ENCODE assay signal across 14 cellular contexts in genomic region chr19:40908981-40909380, GRCh38. TPM values are rescaled to one million over a fixed set of nuclear protein-coding genes. Genes with fewer than 3 reads are reported as not detected.
DNase-seq lines count a peak whose midpoint lies in the region; ATAC-seq and TF ChIP-seq lines count a peak whose summit lies in the region.
"Had no signal": no experiment of that assay in that cellular context is flagged by ENCODE, and none has a peak within 500 bp of the region (broad histone marks: within the 10 kb centered on the region; RNA-seq: fewer than 3 reads in every experiment).

No MANE protein-coding gene starts in this region.

- ATAC-seq in CD8-positive, alpha-beta T cell, result no peak
- ATAC-seq in HCT116 (peak; percentile 78), GM21528 (IDR thresholded peaks at IDR 0.05; ENCODE audit: low FRiP score, unreplicated experiment) (no peak)

- no TSS peak for BruUV-seq in HCT116 (replicated peaks; lab: Mats Ljungman, UMichigan)

- H3K9ac ChIP-seq in HCT116 (ENCODE audit: low read length) (no peak overlapping the region), iPS-15b (ENCODE audit: low read depth, low read length) (no peak overlapping the region)

- CTCF ChIA-PET in CD8-positive, alpha-beta T cell (lab: Charles Lee), result no interaction called here
- CTCF ChIA-PET in HCT116 (lab: Charles Lee), result interaction anchor here (0.7 kb wide), 1 partner anchor 246 kb away, joined by 3 read pairs; no protein-coding TSS in a partner anchor

- H3K4me3 Mint-ChIP-seq in CD8-positive, alpha-beta T cell, result peak overlapping the region; percentile 75

- TF ChIP-seq RAD21 in HCT116 (IDR thresholded peaks at IDR 0.05; ENCODE audit: low read depth), result peak; percentile 51

- RAD21 ChIA-PET in HCT116 (lab: Charles Lee; ENCODE audit: low non-redundant PET in 1 of 2, low total read pairs in 2 of 2, uncharacterized antibody in 2 of 2, unreplicated experiment in 2 of 2), result no interaction called here

- no peak for TF ChIP-seq POLR2A in HCT116 (IDR thresholded peaks at IDR 0.05; ENCODE audit: borderline replicate concordance, extremely low read depth, insufficient read depth, insufficient read length)

- no peak overlapping the region for H3K27ac ChIP-seq in CD8-positive, alpha-beta T cell (ENCODE audit: low read depth, low read length)
- H3K27ac ChIP-seq in HCT116 (ENCODE audit: low read depth, low read length), result no peak overlapping the region

- H3K4me1 Mint-ChIP-seq in CD8-positive, alpha-beta T cell (ENCODE audit: low read depth), result peaks cover 16% of the 10 kb centered on the region
- H3K4me1 Mint-ChIP-seq: activated CD4-positive, alpha-beta T cell treated with anti-CD3 and anti-CD28 coated beads, Interleukin-2, amount 10 ng/mL, durations not matched to agents 24 days and 14 days had no signal

- H3K79me2 ChIP-seq in HCT116 (ENCODE audit: insufficient read depth, low read length), result no peaks in the 10 kb centered on the region

- H3K4me3 ChIP-seq in CD8-positive, alpha-beta T cell (ENCODE audit: low read depth, low read length), result peak overlapping the region; percentile 51
- H3K4me3 ChIP-seq in HCT116 (replicated peaks in 1 of 2; ENCODE audit: low read depth in 1 of 2, low read length in 2 of 2), result no peak overlapping the region
- peak overlapping the region; percentile 58 for H3K4me3 ChIP-seq in iPS-15b (ENCODE audit: low read depth, low read length)

- peaks cover 3% of the 10 kb centered on the region for H3K9me3 Mint-ChIP-seq in CD8-positive, alpha-beta T cell

- H3K9me2 ChIP-seq in HCT116 (ENCODE audit: insufficient read depth), result no peaks in the 10 kb centered on the region

- intact Hi-C loops in CD8-positive, alpha-beta T cell (cut with DNase I, micrococcal nuclease), result no loop called here
- intact Hi-C loops in HCT116 (cut with micrococcal nuclease), result no loop called here

- no peaks in the 10 kb centered on the region for H3K27me3 ChIP-seq in CD8-positive, alpha-beta T cell (ENCODE audit: insufficient read depth, low read length)
- peaks cover 61% of the 10 kb centered on the region for H3K27me3 ChIP-seq in HCT116 (ENCODE audit: insufficient read depth, low read length)
- H3K27me3 ChIP-seq in iPS-15b (ENCODE audit: control insufficient read depth, insufficient read depth, low read length), result peaks cover 2% of the 10 kb centered on the region

- DNase-seq in CD8-positive, alpha-beta T cell, result peak in 3 of 7 experiments; percentile 14 to 49 (median 35)
- DNase-seq in HCT116 (ENCODE audit: low read depth, low spot score), result no peak
- DNase-seq in T-helper 9 cell, result peak; percentile 16
- no peak for DNase-seq in islet precursor cell
- no peak for DNase-seq in NCI-H774 (lab: John Stamatoyannopoulos, UW)
- DNase-seq in GM20000 (ENCODE audit: low spot score), result no peak

- H4K20me1 ChIP-seq in HCT116 (ENCODE audit: insufficient read depth), result no peaks in the 10 kb centered on the region

- H2AFZ ChIP-seq in HCT116 (ENCODE audit: low read depth, low read length, poor library complexity, severe bottlenecking), result no peak overlapping the region

- no peak overlapping the region for H3K4me2 ChIP-seq in HCT116 (ENCODE audit: low read length)

- no peak for TF ChIP-seq CTCF in CD8-positive, alpha-beta T cell (IDR thresholded peaks at IDR 0.05)
- TF ChIP-seq CTCF in HCT116 (IDR thresholded peaks at IDR 0.05 in 2 of 3, conservative IDR thresholded peaks at IDR 0.05 in 1 of 3; ENCODE audit: borderline replicate concordance in 1 of 3, insufficient read depth in 1 of 3, low read depth in 2 of 3, low read length in 2 of 3) (peak; percentile 16 to 50 (median 36); a peak in 4 of 6 replicates), GM20000 (IDR thresholded peaks at IDR 0.05; ENCODE audit: extremely low read depth, missing control alignments) (no peak)

- H3K9me3 ChIP-seq in CD8-positive, alpha-beta T cell (ENCODE audit: low read length), result no peaks in the 10 kb centered on the region
- H3K9me3 ChIP-seq in HCT116 (ENCODE audit: control insufficient read depth in 1 of 2, insufficient read depth in 1 of 2, low read depth in 1 of 2, low read length in 2 of 2) (no peaks in the 10 kb centered on the region), iPS-15b (ENCODE audit: control insufficient read depth, insufficient read depth, low read length) (no peaks in the 10 kb centered on the region)

- H3K27me3 Mint-ChIP-seq in CD8-positive, alpha-beta T cell (ENCODE audit: low read depth), result peaks cover 19% of the 10 kb centered on the region

- no peak overlapping the region for H3K27ac Mint-ChIP-seq in CD8-positive, alpha-beta T cell
- H3K27ac Mint-ChIP-seq: activated CD4-positive, alpha-beta T cell treated with anti-CD3 and anti-CD28 coated beads, Interleukin-2, amount 10 ng/mL, durations not matched to agents 24 days and 14 days had no signal

- H3K36me3 Mint-ChIP-seq in CD8-positive, alpha-beta T cell, result no peaks in the 10 kb centered on the region

- H3K4me1 ChIP-seq in CD8-positive, alpha-beta T cell (ENCODE audit: insufficient read depth, low read length), result peaks cover 11% of the 10 kb centered on the region
- H3K4me1 ChIP-seq in HCT116 (ENCODE audit: control insufficient read depth in 1 of 2, insufficient read depth in 2 of 2, low read length in 2 of 2) (peaks cover 0 to 13% of the 10 kb centered on the region in 2 experiments; a peak in 1 of 4 replicates), iPS-15b (ENCODE audit: control insufficient read depth, insufficient read depth, low read length) (peaks cover 9% of the 10 kb centered on the region)

- no peaks in the 10 kb centered on the region for H3K36me3 ChIP-seq in CD8-positive, alpha-beta T cell (ENCODE audit: insufficient read depth, low read length)
- H3K36me3 ChIP-seq in HCT116 (ENCODE audit: control insufficient read depth in 1 of 2, insufficient read depth in 2 of 2, low read length in 2 of 2) (no peaks in the 10 kb centered on the region), iPS-15b (ENCODE audit: control insufficient read depth, insufficient read depth, low read length) (no peaks in the 10 kb centered on the region)

- POLR2A ChIA-PET in CD8-positive, alpha-beta T cell (lab: Charles Lee), result no interaction called here
- POLR2A ChIA-PET in HCT116 (lab: Charles Lee), result no interaction called here

TF ChIP-seq in HCT116, 20 proteins besides CTCF, POLR2A, EP300 and RAD21:
- no peak for TF ChIP-seq SP1 (IDR thresholded peaks at IDR 0.05; ENCODE audit: low read depth)

RNA-seq across cellular contexts. Expression of gene CYP2A7, which starts 26.9 kb away (rescaled TPM):
- not detected for total RNA-seq in CD8-positive, alpha-beta T cell
- total RNA-seq in HCT116 (2021; ENCODE audit: unreplicated experiment), result not detected
- polyA plus RNA-seq in HCT116 (2012), result 0.03 and 0.06 TPM in 2 replicates
- total RNA-seq: activated CD4-positive, alpha-beta T cell treated with anti-CD3 and anti-CD28 coated beads, Interleukin-2, amount 10 ng/mL, durations not matched to agents 24 days and 14 days; Daoy; dermis microvascular lymphatic vessel endothelial cell; LHCN-M2; OCI-LY7; osteoblast had no signal

RNA-seq across cellular contexts. Expression of gene CYP2A6, which starts 58.7 kb away (rescaled TPM):
- total RNA-seq in CD8-positive, alpha-beta T cell, result not detected
- total RNA-seq in HCT116 (2021; ENCODE audit: unreplicated experiment), result 0.57 TPM
- polyA plus RNA-seq in HCT116 (2012), result 0.29 TPM in 1 of 2 replicates, not detected in the other
- total RNA-seq: activated CD4-positive, alpha-beta T cell treated with anti-CD3 and anti-CD28 coated beads, Interleukin-2, amount 10 ng/mL, durations not matched to agents 24 days and 14 days; Daoy; dermis microvascular lymphatic vessel endothelial cell; LHCN-M2; OCI-LY7; osteoblast had no signal

Comparison
In these comparisons a context has a peak if more than half of its experiments do, and no peak if none do; other contexts are left out.
1. H3K4me3 ChIP-seq: peak in CD8-positive, alpha-beta T cell (single experiment) and iPS-15b (single experiment); none in HCT116 (0 of 2).
2. CTCF ChIP-seq: peak in HCT116 (3 of 3); none in CD8-positive, alpha-beta T cell (single experiment) and GM20000 (single experiment).